15 cellular contexts compared by ENCODE assay signal in genomic region chr11:88813233-88813915, GRCh38.
A peak's percentile ranks its signal among the peaks of the same experiment; 100 is the strongest.
DNase-seq lines count a peak whose midpoint lies in the region; ATAC-seq and TF ChIP-seq lines count a peak whose summit lies in the region.
"Had no signal": no experiment of that assay in that cellular context is flagged by ENCODE, and none has a peak within 500 bp of the region (broad histone marks: within the 10 kb centered on the region; RNA-seq: fewer than 3 reads in every experiment).

No MANE protein-coding gene starts in this region.

- H3K27me3 ChIP-seq in psoas muscle (ENCODE audit: insufficient read depth in 3 of 3, low read length in 2 of 3) (no peaks in the 10 kb centered on the region), right cardiac atrium (ENCODE audit: control insufficient read depth, insufficient read depth) (no peaks in the 10 kb centered on the region)

- intact Hi-C loops in psoas muscle (cut with DNase I) (no loop called here), right cardiac atrium (cut with DNase I) (no loop called here)

- H3K36me3 ChIP-seq in psoas muscle (ENCODE audit: insufficient read depth in 1 of 2, low read depth in 1 of 2), result no peaks in the 10 kb centered on the region

- H3K27ac ChIP-seq in psoas muscle, result no peak overlapping the region
- H3K27ac ChIP-seq in right cardiac atrium (ENCODE audit: low read length), result no peak overlapping the region
- H3K27ac ChIP-seq: epithelial cell of prostate had no signal

- TF ChIP-seq CTCF in psoas muscle (IDR thresholded peaks at IDR 0.05), result no peak

- 44 to 57% (median 45%) methylated on average over 1 of the region's 1 CpG for WGBS in psoas muscle, 3 donors
- WGBS in right cardiac atrium, result 50% methylated on average over 1 of the region's 1 CpG

- H3K4me3 ChIP-seq in psoas muscle, result no peak overlapping the region
- no peak overlapping the region for H3K4me3 ChIP-seq in right cardiac atrium (ENCODE audit: low read length)

- H3K9me3 ChIP-seq in psoas muscle (peaks cover 5% of the 10 kb centered on the region), right cardiac atrium (ENCODE audit: control insufficient read depth, low read length) (no peaks in the 10 kb centered on the region)

- H3K4me1 ChIP-seq in psoas muscle, result no peaks in the 10 kb centered on the region
- H3K4me1 ChIP-seq in right cardiac atrium (ENCODE audit: control insufficient read depth, insufficient read depth, low read length), result no peaks in the 10 kb centered on the region

- ATAC-seq in GM18508 (IDR thresholded peaks at IDR 0.05; ENCODE audit: insufficient read depth, unreplicated experiment) (peak; percentile 73), GM19438 (IDR thresholded peaks at IDR 0.05; ENCODE audit: low read depth, unreplicated experiment) (peak; percentile 88), HG02840 (IDR thresholded peaks at IDR 0.05; ENCODE audit: low FRiP score, unreplicated experiment) (peak; percentile 80), HG03521 (IDR thresholded peaks at IDR 0.05; ENCODE audit: unreplicated experiment) (peak; percentile 86), psoas muscle (no peak), right cardiac atrium (no peak)
- ATAC-seq: HepG2; naive thymus-derived CD4-positive, alpha-beta T cell had no signal

- DNase-seq in MV-4-11 (lab: John Stamatoyannopoulos, UW) (no peak), psoas muscle (no peak), KG1 (lab: John Stamatoyannopoulos, UW) (no peak), right cardiac atrium (no peak)
- DNase-seq: activated CD4-positive, alpha-beta T cell treated with anti-CD3 and anti-CD28 coated beads, Interleukin-2, amount 10 ng/mL, durations not matched to agents 24 days and 14 days; CD4-positive, alpha-beta T cell; naive thymus-derived CD4-positive, alpha-beta T cell; SHP77; stimulated activated naive CD4-positive, alpha-beta T cell had no signal

Comparison
In these comparisons a context has a peak if more than half of its experiments do, and no peak if none do; other contexts are left out.
1. ATAC-seq: peak in GM18508 (single experiment), GM19438 (single experiment), HG02840 (single experiment) and HG03521 (single experiment); none in psoas muscle (0 of 4) and right cardiac atrium (0 of 2).